8 cellular contexts compared by ENCODE assay signal in the genomic region with DNA sequence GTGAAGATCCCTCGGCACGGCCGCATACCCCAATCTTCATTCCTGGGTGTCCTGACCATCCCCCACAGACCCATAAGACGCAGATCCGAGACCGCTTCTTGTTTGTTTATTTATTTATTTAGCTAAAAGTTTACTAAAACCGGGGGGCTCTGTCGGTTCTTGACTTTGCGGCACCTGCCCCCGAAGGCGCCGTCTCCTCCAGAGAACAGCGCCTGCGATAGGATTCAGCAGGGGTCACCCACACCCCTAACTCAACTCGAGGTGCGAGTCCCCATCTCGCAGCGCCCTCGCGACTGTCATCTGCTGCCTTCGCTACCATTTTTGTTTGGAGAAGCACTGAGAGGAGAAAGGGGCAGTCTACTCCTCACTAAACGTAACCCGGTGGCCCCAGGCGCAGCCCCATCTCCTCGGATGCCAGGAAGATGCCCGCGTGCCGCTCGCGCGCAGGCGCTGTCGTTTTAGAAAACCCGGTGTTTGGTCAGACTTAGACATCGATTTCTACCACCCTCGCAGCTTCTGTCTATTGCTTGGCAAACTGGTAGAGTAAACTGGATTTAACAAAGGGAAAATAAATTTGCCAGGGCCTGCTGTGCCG. TPM values are rescaled to one million over a fixed set of nuclear protein-coding genes. Genes with fewer than 3 reads are reported as not detected.
DNase-seq lines count a peak whose midpoint lies in the region; ATAC-seq and TF ChIP-seq lines count a peak whose summit lies in the region.

No MANE protein-coding gene starts in this region.

- peak overlapping the region; percentile 26 to 54 (median 46) for H3K4me3 ChIP-seq in heart right ventricle
- peak overlapping the region; percentile 41 for H3K4me3 ChIP-seq in iPS-11a (ENCODE audit: low read depth, low read length)

- peak in 2 of 9 donors; percentile 6 to 9 for TF ChIP-seq CTCF in heart right ventricle (IDR thresholded peaks at IDR 0.05)
- no peak for TF ChIP-seq CTCF in GM20000 (IDR thresholded peaks at IDR 0.05; ENCODE audit: extremely low read depth, missing control alignments)

- H3K4me1 ChIP-seq in heart right ventricle: peaks cover 0 to 12% (median 4%) of the 10 kb centered on the region in 9 donors

- DNase-seq in heart right ventricle (no peak), Right ventricle myocardium superior (no peak), activated T-helper 1 cell treated with Interleukin-2 at 50 U/mL for 16 hours (ENCODE audit: low read depth) (peak; percentile 7), GM20000 (ENCODE audit: low spot score) (no peak)
- peak; percentile 30 to 31 for DNase-seq in stimulated activated CD4-positive, alpha-beta T cell treated with anti-CD3 and anti-CD28 coated beads, Interleukin-4, amount 100 ng/mL, for 4 hours

- ATAC-seq in heart right ventricle (no peak), Right ventricle myocardium superior (ENCODE audit: poor library complexity) (no peak), HG03521 (IDR thresholded peaks at IDR 0.05; ENCODE audit: unreplicated experiment) (peak; percentile 16), HG03342 (IDR thresholded peaks at IDR 0.05; ENCODE audit: unreplicated experiment) (no peak)

- H3K27ac ChIP-seq in heart right ventricle: no peak overlapping the region

- intact Hi-C loops in heart right ventricle (cut with DNase I) (loop anchor here in 8 of 10 donors (2.0 to 10.0 kb wide), 4 partner anchors 95 to 348 kb away; no protein-coding TSS in a partner anchor), Right ventricle myocardium superior (cut with DNase I) (loop anchor here (10.0 kb wide), 1 partner anchor 98 kb away; no protein-coding TSS in a partner anchor)

- peaks cover 0 to 75% (median 11%) of the 10 kb centered on the region in 7 donors for H3K27me3 ChIP-seq in heart right ventricle

- H3K9me3 ChIP-seq in heart right ventricle: no peaks in the 10 kb centered on the region

- 2 to 3% methylated on average over 35 to 37 of the region's 37 CpGs for WGBS in heart right ventricle, 2 donors

- no peaks in the 10 kb centered on the region for H3K36me3 ChIP-seq in heart right ventricle

RNA-seq across cellular contexts. Expression of a gene that starts 18.9 kb away (rescaled TPM):
- total RNA-seq in heart right ventricle (not detected), Right ventricle myocardium superior (not detected)
- not detected for polyA plus RNA-seq in heart right ventricle

Comparison
In these comparisons a context has a peak if more than half of its experiments do, and no peak if none do; other contexts are left out.
1. DNase-seq: peak in activated T-helper 1 cell treated with Interleukin-2 at 50 U/mL for 16 hours (single experiment) and stimulated activated CD4-positive, alpha-beta T cell treated with anti-CD3 and anti-CD28 coated beads, Interleukin-4, amount 100 ng/mL, for 4 hours (2 of 2); none in heart right ventricle (0 of 2), Right ventricle myocardium superior (single experiment) and GM20000 (single experiment).